Comparison of ENCODE assay signal across 8 cellular contexts in the genomic region with DNA sequence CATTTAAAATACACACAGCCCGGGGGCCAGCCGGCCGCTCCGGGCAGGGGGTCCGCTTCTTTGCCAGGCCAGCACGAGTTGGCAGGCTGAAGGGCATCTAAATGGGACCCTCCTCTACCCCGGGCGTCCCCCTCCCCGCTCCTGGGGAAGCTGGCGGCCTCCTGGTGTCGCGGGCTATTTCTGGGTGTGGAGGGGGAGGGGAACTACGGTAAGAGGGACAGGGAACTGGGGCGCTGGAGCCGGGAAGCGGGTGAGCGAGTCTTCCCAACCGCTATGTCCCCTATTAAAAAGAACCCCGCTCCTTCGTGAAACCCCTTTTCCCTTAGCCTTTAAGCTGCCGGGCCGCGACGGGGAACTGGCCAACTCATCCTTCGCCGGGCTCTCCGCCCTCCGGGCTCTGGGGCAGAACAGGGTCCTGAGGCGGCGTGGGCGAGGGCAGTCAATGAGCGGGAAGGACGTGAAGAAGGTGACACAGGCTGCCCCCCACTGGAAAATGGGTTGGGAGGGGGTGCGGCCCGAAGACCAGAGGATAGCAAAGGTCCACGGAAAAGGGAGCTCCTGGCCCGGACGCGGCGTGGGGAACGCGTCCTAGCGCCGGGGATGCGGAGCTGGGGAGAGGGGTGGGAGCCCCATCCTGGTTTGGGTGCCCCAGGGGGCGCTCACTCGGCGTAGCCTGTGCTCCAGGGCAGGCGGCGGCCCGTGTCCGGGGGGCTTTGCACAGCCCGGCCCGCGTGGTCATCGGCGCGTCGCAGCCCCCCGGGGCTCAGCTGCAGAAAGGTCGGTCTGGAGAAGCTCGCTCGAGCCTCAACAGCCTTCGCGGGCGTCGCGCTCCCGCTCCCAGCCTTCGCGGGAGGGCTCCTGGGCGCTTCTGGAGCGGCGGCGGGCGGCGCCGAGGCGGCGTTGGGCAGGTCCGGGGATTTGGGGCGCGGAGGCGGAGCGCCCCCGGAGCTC. TPM values are rescaled to one million over a fixed set of nuclear protein-coding genes. Genes with fewer than 3 reads are reported as not detected.
DNase-seq lines count a peak whose midpoint lies in the region; ATAC-seq and TF ChIP-seq lines count a peak whose summit lies in the region.
"Had no signal": no experiment of that assay in that cellular context is flagged by ENCODE, and none has a peak within 500 bp of the region (broad histone marks: within the 10 kb centered on the region; RNA-seq: fewer than 3 reads in every experiment).

No MANE protein-coding gene starts in this region.

- peak overlapping the region; percentile 80 for H3K27ac ChIP-seq in psoas muscle

- peaks cover 28% of the 10 kb centered on the region for H3K4me1 Mint-ChIP-seq in activated CD8-positive, alpha-beta T cell treated with anti-CD3 and anti-CD28 coated beads, Interleukin-2, amount 10 ng/mL, durations not matched to agents 7 days and 5 days (ENCODE audit: low read depth)

- H3K9me3 ChIP-seq in psoas muscle, result no peaks in the 10 kb centered on the region

- H3K9me3 Mint-ChIP-seq in activated CD8-positive, alpha-beta T cell treated with anti-CD3 and anti-CD28 coated beads, Interleukin-2, amount 10 ng/mL, durations not matched to agents 7 days and 5 days (ENCODE audit: insufficient read depth), result no peaks in the 10 kb centered on the region
- H3K9me3 Mint-ChIP-seq: activated naive CD4-positive, alpha-beta T cell treated with anti-CD3 and anti-CD28 coated beads, Interleukin-2, amount 50 U/mL, for 72 hours had no signal

- TF ChIP-seq CTCF in psoas muscle (IDR thresholded peaks at IDR 0.05), result no peak

- H3K4me1 ChIP-seq in psoas muscle, result peaks cover 18% of the 10 kb centered on the region

- H3K36me3 Mint-ChIP-seq in activated CD8-positive, alpha-beta T cell treated with anti-CD3 and anti-CD28 coated beads, Interleukin-2, amount 10 ng/mL, durations not matched to agents 7 days and 5 days (ENCODE audit: low read depth), result no peaks in the 10 kb centered on the region
- H3K36me3 Mint-ChIP-seq: activated naive CD4-positive, alpha-beta T cell treated with anti-CD3 and anti-CD28 coated beads, Interleukin-2, amount 50 U/mL, for 72 hours had no signal

- peaks cover 0 to 12% of the 10 kb centered on the region in 2 donors for H3K36me3 ChIP-seq in psoas muscle (ENCODE audit: insufficient read depth in 1 of 2, low read depth in 1 of 2)

- DNase-seq in activated CD8-positive, alpha-beta T cell treated with anti-CD3 and anti-CD28 coated beads, Interleukin-2, amount 10 ng/mL, durations not matched to agents 7 days and 5 days, result no peak
- DNase-seq in Right ventricle myocardium inferior (ENCODE audit: missing footprints), result no peak
- peak; percentile 47 to 72 for DNase-seq in psoas muscle
- no peak for DNase-seq in NOMO-1 treated with DMSO at 0.1 percent for 48 hours (lab: John Stamatoyannopoulos, UW; ENCODE audit: unreplicated experiment)

- intact Hi-C loops in Right ventricle myocardium inferior (cut with DNase I) (loop anchor here (5.0 kb wide), 3 partner anchors 243 to 963 kb away; a partner anchor contains a TSS), psoas muscle (cut with DNase I) (loop anchor here (2.0 to 10.0 kb wide), 5 partner anchors 240 to 963 kb away; a partner anchor contains a TSS)

- CTCF ChIA-PET in activated CD8-positive, alpha-beta T cell treated with anti-CD3 and anti-CD28 coated beads, Interleukin-2, amount 10 ng/mL, durations not matched to agents 7 days and 5 days (lab: Charles Lee), result interaction anchor here (0.8 to 9.8 kb wide), 21 partner anchors 12 to 962 kb away, joined by 3 to 173 read pairs (median 5); a partner anchor contains a TSS

- H3K4me3 ChIP-seq in psoas muscle, result peak overlapping the region; percentile 92

- ATAC-seq in GM18517 (IDR thresholded peaks at IDR 0.05; ENCODE audit: unreplicated experiment) (peak; percentile 8), HG03175 (IDR thresholded peaks at IDR 0.05; ENCODE audit: unreplicated experiment) (peak; percentile 20), Right ventricle myocardium inferior (peak; percentile 1), psoas muscle (peak in 3 of 4 donors; percentile 19 to 51 (median 48)), GM21423 (IDR thresholded peaks at IDR 0.05; ENCODE audit: unreplicated experiment) (no peak)
- ATAC-seq in activated CD8-positive, alpha-beta T cell treated with anti-CD3 and anti-CD28 coated beads, Interleukin-2, amount 10 ng/mL, durations not matched to agents 7 days and 5 days, result peak; percentile 2

- POLR2A ChIA-PET in activated CD8-positive, alpha-beta T cell treated with anti-CD3 and anti-CD28 coated beads, Interleukin-2, amount 10 ng/mL, durations not matched to agents 7 days and 5 days (lab: Charles Lee), result interaction anchor here (0.7 to 2.7 kb wide), 6 partner anchors 10 to 242 kb away, joined by 3 to 10 read pairs (median 5); a partner anchor contains a TSS

- no peaks in the 10 kb centered on the region for H3K27me3 ChIP-seq in psoas muscle (ENCODE audit: insufficient read depth in 3 of 3, low read length in 2 of 3)

- H3K27me3 Mint-ChIP-seq in activated CD8-positive, alpha-beta T cell treated with anti-CD3 and anti-CD28 coated beads, Interleukin-2, amount 10 ng/mL, durations not matched to agents 7 days and 5 days (ENCODE audit: low read depth), result peaks cover 35% of the 10 kb centered on the region

- H3K27ac Mint-ChIP-seq in activated CD8-positive, alpha-beta T cell treated with anti-CD3 and anti-CD28 coated beads, Interleukin-2, amount 10 ng/mL, durations not matched to agents 7 days and 5 days, result no peak overlapping the region

- 0 to 1% (median 1%) methylated on average over 69 to 86 of the region's 86 CpGs for WGBS in psoas muscle, 3 donors

- peak overlapping the region; percentile 60 for H3K4me3 Mint-ChIP-seq in activated CD8-positive, alpha-beta T cell treated with anti-CD3 and anti-CD28 coated beads, Interleukin-2, amount 10 ng/mL, durations not matched to agents 7 days and 5 days

RNA-seq across cellular contexts. Expression of a gene that starts 0.5 kb away (rescaled TPM):
- total RNA-seq in activated CD8-positive, alpha-beta T cell treated with anti-CD3 and anti-CD28 coated beads, Interleukin-2, amount 10 ng/mL, durations not matched to agents 7 days and 5 days, result not detected
- total RNA-seq in Right ventricle myocardium inferior, result 5.3 TPM
- 1 to 10 TPM; 4.1 to 7.2 (median 6.1) TPM for total RNA-seq in psoas muscle
- polyA plus RNA-seq in psoas muscle, result 1 to 10 TPM; 4.1 to 8.8 (median 6.0) TPM

RNA-seq across cellular contexts. Expression of a gene that starts 7.7 kb away (rescaled TPM):
- total RNA-seq in activated CD8-positive, alpha-beta T cell treated with anti-CD3 and anti-CD28 coated beads, Interleukin-2, amount 10 ng/mL, durations not matched to agents 7 days and 5 days, result 10 to 100 TPM; 85.6 to 93.8 TPM
- total RNA-seq in Right ventricle myocardium inferior (118 TPM), psoas muscle (10 to 100 TPM; 43.5 to 88.3 (median 75.5) TPM)
- 10 to 100 TPM; 39.1 to 89.7 (median 76.9) TPM for polyA plus RNA-seq in psoas muscle

RNA-seq across cellular contexts. Expression of a gene that starts 40.1 kb away (rescaled TPM):
- 100 to 1,000 TPM; 120 TPM for total RNA-seq in activated CD8-positive, alpha-beta T cell treated with anti-CD3 and anti-CD28 coated beads, Interleukin-2, amount 10 ng/mL, durations not matched to agents 7 days and 5 days
- total RNA-seq in Right ventricle myocardium inferior, result 16.1 TPM
- 10 to 100 TPM in 2 of 4 donors, 1 to 10 TPM in 2; 5.3 to 10.6 (median 8.3) TPM for total RNA-seq in psoas muscle
- 1 to 10 TPM; 4.8 to 6.4 (median 6.4) TPM for polyA plus RNA-seq in psoas muscle

Comparison
In these comparisons a context has a peak if more than half of its experiments do, and no peak if none do; other contexts are left out.
1. DNase-seq: peak in psoas muscle (2 of 2); none in activated CD8-positive, alpha-beta T cell treated with anti-CD3 and anti-CD28 coated beads, Interleukin-2, amount 10 ng/mL, durations not matched to agents 7 days and 5 days (single experiment), Right ventricle myocardium inferior (single experiment) and NOMO-1 treated with DMSO at 0.1 percent for 48 hours (single experiment).